24 cellular contexts compared by ENCODE assay signal in genomic region chr11:73747762-73748161, GRCh38.
"Had no signal": no experiment of that assay in that cellular context is flagged by ENCODE, and none has a peak within 500 bp of the region (broad histone marks: within the 10 kb centered on the region; RNA-seq: fewer than 3 reads in every experiment).

No MANE protein-coding gene starts in this region.

- H3K27me3 Mint-ChIP-seq: activated CD4-positive, alpha-beta T cell treated with anti-CD3 and anti-CD28 coated beads for 36 hours; activated CD8-positive, alpha-beta T cell treated with anti-CD3 and anti-CD28 coated beads for 36 hours; activated naive CD4-positive, alpha-beta T cell treated with anti-CD3 and anti-CD28 coated beads, Interleukin-2, amount 10 ng/mL, durations not matched to agents 7 days and 5 days; IgD-negative memory B cell had no signal

- H3K4me3 ChIP-seq: cardiac muscle cell had no signal

- H3K27ac Mint-ChIP-seq: activated CD4-positive, alpha-beta T cell treated with anti-CD3 and anti-CD28 coated beads for 36 hours; activated CD8-positive, alpha-beta T cell treated with anti-CD3 and anti-CD28 coated beads for 36 hours; activated naive CD4-positive, alpha-beta T cell treated with anti-CD3 and anti-CD28 coated beads, Interleukin-2, amount 10 ng/mL, durations not matched to agents 7 days and 5 days; activated T-cell treated with anti-CD3 and anti-CD28 coated beads, Interleukin-2, amount 50 U/mL, for 72 hours; activated T-helper 2 cell treated with anti-CD3 and anti-CD28 coated beads, Interferon-gamma antibody, Interleukin-2, Interleukin-4, amounts not matched to agents 10 μg/mL and 5 μg/mL and 100 μg/mL, durations not matched to agents 14 hours and 24 hours and 36 hours; IgD-negative memory B cell; T-helper 1 cell treated with Interleukin-12 subunit alpha and Interleukin-12 subunit beta and Interleukin-4 antibody, amounts not matched to agents 30 μg/mL and 1 μg/mL, for 36 hours had no signal

- H3K4me3 Mint-ChIP-seq: activated CD4-positive, alpha-beta T cell treated with anti-CD3 and anti-CD28 coated beads for 36 hours; activated CD8-positive, alpha-beta T cell treated with anti-CD3 and anti-CD28 coated beads for 36 hours; activated naive CD4-positive, alpha-beta T cell treated with anti-CD3 and anti-CD28 coated beads, Interleukin-2, amount 10 ng/mL, durations not matched to agents 7 days and 5 days; activated T-cell treated with anti-CD3 and anti-CD28 coated beads, Interleukin-2, amount 50 U/mL, for 72 hours; IgD-negative memory B cell; T-helper 1 cell treated with Interleukin-12 subunit alpha and Interleukin-12 subunit beta and Interleukin-4 antibody, amounts not matched to agents 30 μg/mL and 1 μg/mL, for 36 hours had no signal

- H3K27me3 ChIP-seq: brain microvascular endothelial cell, cardiac muscle cell had no signal

- H3K36me3 ChIP-seq: brain microvascular endothelial cell, cardiac muscle cell had no signal

- DNase-seq: activated CD4-positive, alpha-beta T cell treated with anti-CD3 and anti-CD28 coated beads for 36 hours; activated CD8-positive, alpha-beta memory T cell treated with anti-CD3 and anti-CD28 coated beads, Interleukin-2, amount 50 U/mL, for 4 hours; activated CD8-positive, alpha-beta T cell treated with anti-CD3 and anti-CD28 coated beads for 36 hours; activated gamma-delta T cell treated with Interleukin-2 at 50 U/mL for 16 hours; activated naive CD4-positive, alpha-beta T cell treated with anti-CD3 and anti-CD28 coated beads, Interleukin-2, amount 10 ng/mL, durations not matched to agents 7 days and 5 days; activated T-cell treated with anti-CD3 and anti-CD28 coated beads, Interleukin-2, amount 50 U/mL, for 72 hours; brain microvascular endothelial cell; cerebellar nuclear complex; NCI-H1092; NCI-H1417 treated with DMSO at 0.1 percent for 48 hours; NCI-H1694; NCI-H2029; NCI-H510A treated with DMSO at 0.1 percent for 48 hours; NCI-H69; NK-92 treated with Interleukin-12 subunit alpha and Interleukin-12 subunit beta, amount 100 ng/mL, for 24 hours; PC-3; SHP77 treated with DMSO at 0.1 percent for 48 hours; T-helper 9 cell had no signal

- H3K9ac ChIP-seq: KMS-11 had no signal

- H3K4me2 ChIP-seq: KMS-11 had no signal

- H3K27ac ChIP-seq: brain microvascular endothelial cell, cardiac muscle cell, KMS-11, VCaP had no signal

- H3K9me3 Mint-ChIP-seq: activated CD8-positive, alpha-beta T cell treated with anti-CD3 and anti-CD28 coated beads for 36 hours; activated naive CD4-positive, alpha-beta T cell treated with anti-CD3 and anti-CD28 coated beads, Interleukin-2, amount 10 ng/mL, durations not matched to agents 7 days and 5 days; activated T-cell treated with anti-CD3 and anti-CD28 coated beads, Interleukin-2, amount 50 U/mL, for 72 hours; activated T-helper 2 cell treated with anti-CD3 and anti-CD28 coated beads, Interferon-gamma antibody, Interleukin-2, Interleukin-4, amounts not matched to agents 10 μg/mL and 5 μg/mL and 100 μg/mL, durations not matched to agents 14 hours and 24 hours and 36 hours; T-helper 1 cell treated with Interleukin-12 subunit alpha and Interleukin-12 subunit beta and Interleukin-4 antibody, amounts not matched to agents 30 μg/mL and 1 μg/mL, for 36 hours had no signal

- ATAC-seq: activated CD4-positive, alpha-beta T cell treated with anti-CD3 and anti-CD28 coated beads for 36 hours; activated CD8-positive, alpha-beta T cell treated with anti-CD3 and anti-CD28 coated beads for 36 hours; activated T-cell treated with anti-CD3 and anti-CD28 coated beads, Interleukin-2, amount 50 U/mL, for 72 hours; PC-3 had no signal
